ENCODE assay signal across 12 cellular contexts in the genomic region with DNA sequence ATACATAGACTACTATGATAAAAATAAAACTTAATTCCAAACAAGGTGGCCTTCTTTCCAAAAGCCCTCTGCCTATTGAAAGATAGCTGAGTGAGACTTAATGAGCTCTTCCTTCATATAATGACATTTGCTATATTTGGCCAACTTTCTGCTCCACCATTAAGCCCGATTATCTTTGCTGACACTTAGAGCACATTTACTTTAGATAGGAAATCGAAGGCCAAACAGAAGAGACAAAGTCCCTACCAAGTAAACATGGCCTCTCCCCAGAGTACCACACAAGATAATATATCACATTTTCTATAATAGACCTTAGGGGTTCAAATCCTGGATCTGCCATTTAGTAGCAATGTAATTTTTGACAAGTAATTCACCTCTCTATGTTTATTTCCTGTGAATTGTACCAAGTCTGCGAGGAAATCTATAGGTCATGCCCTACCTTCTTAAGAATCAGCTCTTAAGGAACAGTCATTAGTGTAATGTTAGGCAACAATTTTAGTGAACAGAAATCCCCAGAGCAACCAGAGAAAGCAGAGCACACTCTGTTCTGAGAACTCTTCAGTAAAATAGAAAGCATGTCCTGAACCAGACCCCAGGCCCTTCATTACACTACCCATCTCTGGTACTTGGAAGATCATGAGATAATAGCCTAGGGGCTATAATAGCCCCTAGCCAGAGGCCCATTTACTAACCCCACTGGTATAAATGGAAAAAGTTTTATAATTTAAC. TPM values are rescaled to one million over a fixed set of nuclear protein-coding genes. Genes with fewer than 3 reads are reported as not detected.
A peak's percentile ranks its signal among the peaks of the same experiment; 100 is the strongest.
DNase-seq lines count a peak whose midpoint lies in the region; ATAC-seq, FAIRE-seq and TF ChIP-seq lines count a peak whose summit lies in the region.
"Had no signal": no experiment of that assay in that cellular context is flagged by ENCODE, and none has a peak within 500 bp of the region (broad histone marks: within the 10 kb centered on the region; RNA-seq: fewer than 3 reads in every experiment).

No MANE protein-coding gene starts in this region.

- H3K9me2 ChIP-seq in SU-DHL-6 (replicated peaks; ENCODE audit: insufficient read depth, low read length) = no peaks in the 10 kb centered on the region

- DNase-seq in NCI-H2227 treated with DMSO at 0.1 percent for 48 hours (lab: John Stamatoyannopoulos, UW) (peak; percentile 9), NCI-H2227 (lab: John Stamatoyannopoulos, UW; ENCODE audit: unreplicated experiment) (no peak), D721Med (ENCODE audit: insufficient read length, low spot score) (no peak), immature natural killer cell (no peak), NCI-H2081 (lab: John Stamatoyannopoulos, UW) (no peak), erythroblast (lab: John Stamatoyannopoulos, UW) (no peak)
- DNase-seq: HFFc6 had no signal

- peak overlapping the region; percentile 57; the same call in 1 of the 2 replicates for H3K9ac ChIP-seq in SU-DHL-6 (ENCODE audit: low read length)

- H3K4me2 ChIP-seq in SU-DHL-6 (ENCODE audit: low read depth, low read length, poor library complexity, severe bottlenecking) = peak overlapping the region; percentile 69

- TF ChIP-seq CTCF in D721Med (IDR thresholded peaks at IDR 0.05; ENCODE audit: insufficient read depth, missing control alignments) (no peak), SU-DHL-6 (IDR thresholded peaks at IDR 0.05; ENCODE audit: insufficient read depth, low read length, poor library complexity, severe bottlenecking) (no peak)

- H3K27ac Mint-ChIP-seq in immature natural killer cell = no peak overlapping the region
- H3K27ac Mint-ChIP-seq: HFFc6 had no signal

- H3K4me1 Mint-ChIP-seq in immature natural killer cell = peaks cover 0 to 10% of the 10 kb centered on the region in 2 donors

- H3K79me2 ChIP-seq in SU-DHL-6 (ENCODE audit: insufficient read depth, low read length) = no peaks in the 10 kb centered on the region; the same call in 1 of the 2 replicates

- H3K36me3 Mint-ChIP-seq in immature natural killer cell = peaks cover 0 to 3% (median 0%) of the 10 kb centered on the region in 3 donors

- peak overlapping the region; percentile 14 to 84 (median 79) for H3K4me3 Mint-ChIP-seq in immature natural killer cell
- H3K4me3 Mint-ChIP-seq: HFFc6 had no signal

- H3K27me3 ChIP-seq in SU-DHL-6 (ENCODE audit: low read length) = no peaks in the 10 kb centered on the region

- no peak for TF ChIP-seq POLR2A in erythroblast (IDR thresholded peaks at IDR 0.05; ENCODE audit: low read length)

- ATAC-seq in HG03097 (IDR thresholded peaks at IDR 0.05; ENCODE audit: low FRiP score, unreplicated experiment) = no peak
- ATAC-seq: gastroesophageal sphincter had no signal

- H3K9me3 Mint-ChIP-seq in immature natural killer cell = no peaks in the 10 kb centered on the region
- H3K9me3 Mint-ChIP-seq: HFFc6 had no signal

- H3K27me3 Mint-ChIP-seq in immature natural killer cell (ENCODE audit: low read depth in 3 of 3) = peaks cover 1 to 11% (median 8%) of the 10 kb centered on the region in 3 donors

- H3K36me3 ChIP-seq in SU-DHL-6 (ENCODE audit: low read length) = no peaks in the 10 kb centered on the region
- H3K36me3 ChIP-seq: gastroesophageal sphincter, spleen had no signal

- peak overlapping the region; percentile 76 for H2AFZ ChIP-seq in SU-DHL-6 (ENCODE audit: low read depth, low read length, severe bottlenecking)

- H3F3A ChIP-seq in SU-DHL-6 (ENCODE audit: insufficient read depth) = no peaks in the 10 kb centered on the region

- peak; percentile 93 for FAIRE-seq in D721Med (lab: Jason Lieb, UNC)

- no peaks in the 10 kb centered on the region for H4K20me1 ChIP-seq in SU-DHL-6 (ENCODE audit: low read depth, low read length)

- 0 out of 2 replicates have a peak overlapping the region, but pooled peaks have one; percentile 27 for H3K27ac ChIP-seq in SU-DHL-6 (ENCODE audit: low read depth, low read length)
- H3K27ac ChIP-seq: gastroesophageal sphincter, SK-N-MC had no signal

- peak overlapping the region; percentile 62 for H3K4me3 ChIP-seq in SU-DHL-6 (ENCODE audit: insufficient read depth, low read length, poor library complexity, severe bottlenecking)
- H3K4me3 ChIP-seq: SK-N-MC had no signal

- H3K9me3 ChIP-seq in SU-DHL-6 (ENCODE audit: insufficient read depth, low read length) = no peaks in the 10 kb centered on the region
- H3K9me3 ChIP-seq: spleen had no signal

RNA-seq across cellular contexts. Expression of a gene that starts 17.3 kb away (rescaled TPM):
- polyA plus RNA-seq in immature natural killer cell = 10 to 100 TPM; 20.3 to 41.0 (median 34.8) TPM
